ENCODE assay signal across 15 cellular contexts in genomic region chr5:157245477-157245876, GRCh38. TPM values are rescaled to one million over a fixed set of nuclear protein-coding genes. Genes with fewer than 3 reads are reported as not detected.
DNase-seq lines count a peak whose midpoint lies in the region; ATAC-seq and TF ChIP-seq lines count a peak whose summit lies in the region.
"Had no signal": no experiment of that assay in that cellular context is flagged by ENCODE, and none has a peak within 500 bp of the region (broad histone marks: within the 10 kb centered on the region; RNA-seq: fewer than 3 reads in every experiment).

No MANE protein-coding gene starts in this region.

- H3K27me3 Mint-ChIP-seq in HFFc6 (ENCODE audit: insufficient read depth) (peaks cover 14% of the 10 kb centered on the region), type B pancreatic cell (no peaks in the 10 kb centered on the region)
- no peaks in the 10 kb centered on the region for H3K27me3 Mint-ChIP-seq in activated T-helper 17 cell treated with anti-CD3 and anti-CD28 coated beads, Interleukin-2, amount 50 U/mL, for 72 hours

- H3K4me3 ChIP-seq in lower leg skin (ENCODE audit: low read depth, poor library complexity, severe bottlenecking): no peak overlapping the region
- H3K4me3 ChIP-seq: heart right ventricle, spleen had no signal

- H3K9me3 Mint-ChIP-seq in HFFc6 (no peaks in the 10 kb centered on the region), type B pancreatic cell (no peaks in the 10 kb centered on the region)
- no peaks in the 10 kb centered on the region for H3K9me3 Mint-ChIP-seq in activated T-helper 17 cell treated with anti-CD3 and anti-CD28 coated beads, Interleukin-2, amount 50 U/mL, for 72 hours
- H3K9me3 Mint-ChIP-seq: dendritic cell treated with granulocyte-macrophage colony-stimulating factor and Interleukin-4, amounts not matched to agents 40 ng/mL and 50 ng/mL, for 4 days; T-helper 2 cell treated with Interferon-gamma antibody and Interleukin-4, amounts not matched to agents 5 μg/mL and 100 μg/mL, for 36 hours had no signal

- peak; percentile 51 for DNase-seq in COLO829 (ENCODE audit: low spot score)
- DNase-seq in HFFc6: peak; percentile 19
- DNase-seq in islet precursor cell: peak; percentile 77
- DNase-seq in type B pancreatic cell (ENCODE audit: extremely low spot score, unreplicated experiment): no peak
- no peak for DNase-seq in lower leg skin (ENCODE audit: low spot score in 2 of 2)
- DNase-seq in NCI-H526 (lab: John Stamatoyannopoulos, UW): no peak
- DNase-seq: activated T-cell treated with anti-CD3 and anti-CD28 coated beads, Interleukin-2, amount 50 U/mL, for 48 hours; DMS79 treated with DMSO at 0.1 percent for 48 hours; heart right ventricle; MV-4-11; spleen had no signal

- H3K27ac Mint-ChIP-seq in HFFc6 (no peak overlapping the region), type B pancreatic cell (no peak overlapping the region)
- peak overlapping the region; percentile 89 for H3K27ac Mint-ChIP-seq in activated T-helper 17 cell treated with anti-CD3 and anti-CD28 coated beads, Interleukin-2, amount 50 U/mL, for 72 hours
- H3K27ac Mint-ChIP-seq: dendritic cell treated with granulocyte-macrophage colony-stimulating factor and Interleukin-4, amounts not matched to agents 40 ng/mL and 50 ng/mL, for 4 days; T-helper 2 cell treated with Interferon-gamma antibody and Interleukin-4, amounts not matched to agents 5 μg/mL and 100 μg/mL, for 36 hours had no signal

- no peak overlapping the region for H3K4me3 Mint-ChIP-seq in HFFc6
- peak overlapping the region; percentile 64 for H3K4me3 Mint-ChIP-seq in activated T-helper 17 cell treated with anti-CD3 and anti-CD28 coated beads, Interleukin-2, amount 50 U/mL, for 72 hours
- no peak overlapping the region for H3K4me3 Mint-ChIP-seq in type B pancreatic cell
- H3K4me3 Mint-ChIP-seq: dendritic cell treated with granulocyte-macrophage colony-stimulating factor and Interleukin-4, amounts not matched to agents 40 ng/mL and 50 ng/mL, for 4 days; T-helper 2 cell treated with Interferon-gamma antibody and Interleukin-4, amounts not matched to agents 5 μg/mL and 100 μg/mL, for 36 hours had no signal

- intact Hi-C loops in lower leg skin (cut with DNase I; ENCODE audit: low total_unique reads): no loop called here

- H3K36me3 Mint-ChIP-seq in HFFc6 (ENCODE audit: low read depth) (no peaks in the 10 kb centered on the region), type B pancreatic cell (no peaks in the 10 kb centered on the region)
- peaks cover 100% of the 10 kb centered on the region for H3K36me3 Mint-ChIP-seq in activated T-helper 17 cell treated with anti-CD3 and anti-CD28 coated beads, Interleukin-2, amount 50 U/mL, for 72 hours (ENCODE audit: low read depth)

- no peak for TF ChIP-seq CTCF in HFFc6 (IDR thresholded peaks at IDR 0.05)
- no peak for TF ChIP-seq CTCF in type B pancreatic cell (conservative IDR thresholded peaks at IDR 0.05)
- no peak for TF ChIP-seq CTCF in lower leg skin (IDR thresholded peaks at IDR 0.05)

- 63% methylated on average over 4 of the region's 4 CpGs for WGBS in lower leg skin, 2 donors

- H3K4me1 Mint-ChIP-seq in HFFc6 (ENCODE audit: low read depth) (0 out of 2 replicates have a peak, but pooled peaks cover 5% of the 10 kb centered on the region), type B pancreatic cell (ENCODE audit: unreplicated experiment) (no peaks in the 10 kb centered on the region)
- peaks cover 50% of the 10 kb centered on the region for H3K4me1 Mint-ChIP-seq in activated T-helper 17 cell treated with anti-CD3 and anti-CD28 coated beads, Interleukin-2, amount 50 U/mL, for 72 hours

- ATAC-seq in activated T-helper 17 cell treated with anti-CD3 and anti-CD28 coated beads, Interleukin-2, amount 50 U/mL, for 72 hours (replicated peaks): no peak
- no peak for ATAC-seq in GM21576 (IDR thresholded peaks at IDR 0.05; ENCODE audit: unreplicated experiment)
- ATAC-seq: heart right ventricle had no signal

- no peak for TF ChIP-seq POLR2A in lower leg skin (IDR thresholded peaks at IDR 0.05)

RNA-seq across cellular contexts. Expression of gene CYFIP2, which starts 20.4 kb away (rescaled TPM):
- 10 to 100 TPM in 3 of 6 experiments, 1 to 10 TPM in 3; 7.1 to 20.0 (median 9.7) TPM for total RNA-seq in HFFc6 (2021; fragmentation: NEBNext Ultra II Directional; extraction: Animal tissue kit (Norgen Biotek cat#: 25700))
- total RNA-seq in activated T-helper 17 cell treated with anti-CD3 and anti-CD28 coated beads, Interleukin-2, amount 50 U/mL, for 72 hours: 100 to 1,000 TPM; 269 to 291 TPM
- 59.4 and 61.4 TPM in 2 replicates for total RNA-seq in type B pancreatic cell (ENCODE audit: low replicate concordance)
- total RNA-seq in lower leg skin: 10 to 100 TPM in 1 of 4 donors, 1 to 10 TPM in 3; 3.2 to 16.2 (median 7.0) TPM

Comparison
In these comparisons a context has a peak if more than half of its experiments do, and no peak if none do; other contexts are left out.
1. DNase-seq: peak in COLO829 (single experiment), HFFc6 (single experiment) and islet precursor cell (single experiment); none in type B pancreatic cell (single experiment), lower leg skin (0 of 2) and NCI-H526 (0 of 2).